16 cellular contexts compared by ENCODE assay signal in genomic region chr17:21707131-21707530, GRCh38. TPM values are rescaled to one million over a fixed set of nuclear protein-coding genes. Genes with fewer than 3 reads are reported as not detected.
"Had no signal": no experiment of that assay in that cellular context is flagged by ENCODE, and none has a peak within 500 bp of the region (broad histone marks: within the 10 kb centered on the region; RNA-seq: fewer than 3 reads in every experiment).

No MANE protein-coding gene starts in this region.

RNA-seq across cellular contexts. Expression of gene KCNJ18, which starts 14.8 kb away (rescaled TPM):
- total RNA-seq: activated CD4-positive, alpha-beta memory T cell treated with anti-CD3 and anti-CD28 coated beads, Interleukin-2, amount 10 ng/mL, durations not matched to agents 7 days and 5 days; activated CD4-positive, alpha-beta T cell treated with anti-CD3 and anti-CD28 coated beads for 36 hours; activated CD4-positive, alpha-beta T cell treated with anti-CD3 and anti-CD28 coated beads, Interleukin-2, amount 10 ng/mL, durations not matched to agents 7 days and 5 days; activated CD8-positive, alpha-beta memory T cell treated with anti-CD3 and anti-CD28 coated beads, Interleukin-2, amount 10 ng/mL, durations not matched to agents 7 days and 5 days; activated CD8-positive, alpha-beta T cell treated with anti-CD3 and anti-CD28 coated beads, Interleukin-2, amount 10 ng/mL, durations not matched to agents 7 days and 5 days; activated naive CD8-positive, alpha-beta T cell treated with anti-CD3 and anti-CD28 coated beads, Interleukin-2, amount 10 ng/mL, durations not matched to agents 7 days and 5 days; activated T-helper 2 cell treated with anti-CD3 and anti-CD28 coated beads, Interferon-gamma antibody, Interleukin-2, Interleukin-4, amounts not matched to agents 10 μg/mL and 5 μg/mL and 100 μg/mL, durations not matched to agents 14 hours and 24 hours and 36 hours; ascending aorta; bronchial epithelial cell; cardiac muscle cell; T-cell; T-helper 1 cell treated with Interleukin-12 subunit alpha and Interleukin-12 subunit beta and Interleukin-4 antibody, amounts not matched to agents 30 ng/mL and 1 ng/mL, for 36 hours; T-helper 17 cell; T-helper 2 cell treated with Interferon-gamma antibody and Interleukin-4, amounts not matched to agents 100 ng/mL and 5 ng/mL, for 36 hours; WTC11 had no signal
- polyA plus RNA-seq: adipose tissue, cardiac muscle cell had no signal
